8 cellular contexts compared by ENCODE assay signal in the genomic region with DNA sequence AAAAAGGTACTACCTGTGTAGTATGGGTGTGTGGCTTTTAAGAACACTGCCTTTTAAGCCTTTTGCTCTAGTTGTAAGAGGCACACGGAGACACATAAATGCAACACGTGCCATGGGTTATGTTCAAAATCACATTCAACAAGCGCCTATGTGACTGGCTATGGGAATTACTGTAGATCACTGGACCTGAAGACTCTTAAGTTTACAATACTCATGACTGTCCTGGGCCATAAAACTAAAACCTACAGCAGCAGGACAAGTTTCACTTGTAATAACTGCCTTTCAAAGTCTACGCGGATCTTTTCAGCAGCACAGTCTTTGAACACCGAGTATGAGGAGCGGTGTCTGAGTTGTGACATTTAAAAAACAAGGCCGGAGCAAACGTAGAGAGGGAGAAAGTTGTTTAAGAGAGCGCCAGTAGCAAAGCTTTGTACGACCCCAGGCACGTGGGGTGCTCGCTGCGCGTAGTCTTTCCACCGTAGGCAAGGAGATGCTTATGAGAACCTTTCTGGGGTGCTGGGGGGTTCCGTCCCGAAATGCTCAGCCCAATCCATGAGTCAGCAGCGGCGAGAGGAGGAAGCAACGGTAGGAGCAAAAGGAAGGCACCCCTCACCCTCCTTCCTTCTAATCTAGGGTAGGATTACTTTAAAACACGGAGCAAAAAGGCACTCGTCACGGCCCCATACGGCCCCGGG. TPM values are rescaled to one million over a fixed set of nuclear protein-coding genes. Genes with fewer than 3 reads are reported as not detected.
DNase-seq lines count a peak whose midpoint lies in the region; ATAC-seq, FAIRE-seq and TF ChIP-seq lines count a peak whose summit lies in the region.

No MANE protein-coding gene starts in this region.

- H3K9me1 ChIP-seq in endothelial cell of umbilical vein (replicated peaks; ENCODE audit: control insufficient read depth, extremely low read depth, insufficient read depth, low read length), result no peaks in the 10 kb centered on the region

- peaks cover 76% of the 10 kb centered on the region for H3K79me2 ChIP-seq in endothelial cell of umbilical vein (ENCODE audit: control insufficient read depth, insufficient read depth, low read length)

- no peaks in the 10 kb centered on the region for H3K9me3 Mint-ChIP-seq in activated CD4-positive, alpha-beta T cell treated with anti-CD3 and anti-CD28 coated beads, Interleukin-2, amount 10 ng/mL, durations not matched to agents 24 days and 14 days
- no peaks in the 10 kb centered on the region for H3K9me3 Mint-ChIP-seq in naive thymus-derived CD8-positive, alpha-beta T cell

- BruUV-seq in endothelial cell of umbilical vein (replicated peaks; lab: Mats Ljungman, UMichigan), result TSS peak; percentile 46

- dilution Hi-C loops in endothelial cell of umbilical vein (cut with MboI; ENCODE audit: extremely low pct_ligation_motif_present, low sequenced_read_pairs), result no loop called here

- H3K4me2 ChIP-seq in endothelial cell of umbilical vein (ENCODE audit: insufficient read depth, low read length), result peak overlapping the region; percentile 96

- H3K36me3 ChIP-seq in endothelial cell of umbilical vein (ENCODE audit: control insufficient read depth in 2 of 2, extremely low read depth in 1 of 2, insufficient read depth in 2 of 2, low read length in 2 of 2) (peaks cover 5 to 13% of the 10 kb centered on the region in 2 experiments), thoracic aorta (peaks cover 5% of the 10 kb centered on the region)

- H4K20me1 ChIP-seq in endothelial cell of umbilical vein (replicated peaks; ENCODE audit: control insufficient read depth, extremely low read depth, insufficient read depth, low read length), result no peaks in the 10 kb centered on the region

- no peak for TF ChIP-seq EP300 in Ishikawa (IDR thresholded peaks at IDR 0.05; ENCODE audit: borderline replicate concordance)

- no peak for FAIRE-seq in endothelial cell of umbilical vein (lab: Jason Lieb, UNC)

- TF ChIP-seq CTCF in endothelial cell of umbilical vein (IDR thresholded peaks at IDR 0.05; ENCODE audit: extremely low read depth in 1 of 2, insufficient read depth in 1 of 2, low read depth in 1 of 2, low read length in 2 of 2), result no peak
- TF ChIP-seq CTCF in thoracic aorta (IDR thresholded peaks at IDR 0.05), result no peak

- POLR2A ChIA-PET in endothelial cell of umbilical vein (lab: Charles Lee), result no interaction called here
- POLR2A ChIA-PET in naive thymus-derived CD8-positive, alpha-beta T cell (lab: Charles Lee), result interaction anchor here (0.7 to 2.4 kb wide), 5 partner anchors 45 to 1670 kb away, joined by 3 to 7 read pairs (median 4); partner anchors contain the start of genes KMT2E, NAPEPLD and PMPCB

- peaks cover 50% of the 10 kb centered on the region for H3K4me1 Mint-ChIP-seq in activated CD4-positive, alpha-beta T cell treated with anti-CD3 and anti-CD28 coated beads, Interleukin-2, amount 10 ng/mL, durations not matched to agents 24 days and 14 days
- H3K4me1 Mint-ChIP-seq in naive thymus-derived CD8-positive, alpha-beta T cell, result peaks cover 22 to 79% (median 65%) of the 10 kb centered on the region in 4 donors

- in situ Hi-C loops in Caki2 (cut with HindIII; ENCODE audit: low pct_unique_long_range_greater_than_20kb, low sequenced_read_pairs), result no loop called here

- H3K36me3 Mint-ChIP-seq in activated CD4-positive, alpha-beta T cell treated with anti-CD3 and anti-CD28 coated beads, Interleukin-2, amount 10 ng/mL, durations not matched to agents 24 days and 14 days (ENCODE audit: low read depth), result peaks cover 48% of the 10 kb centered on the region
- peaks cover 0 to 35% (median 15%) of the 10 kb centered on the region in 3 donors for H3K36me3 Mint-ChIP-seq in naive thymus-derived CD8-positive, alpha-beta T cell

- CTCF ChIA-PET in endothelial cell of umbilical vein (lab: Charles Lee), result no interaction called here

- TF ChIP-seq POLR2A in endothelial cell of umbilical vein (IDR thresholded peaks at IDR 0.05; ENCODE audit: low read depth, low read length), result no peak

- H3K27ac Mint-ChIP-seq in activated CD4-positive, alpha-beta T cell treated with anti-CD3 and anti-CD28 coated beads, Interleukin-2, amount 10 ng/mL, durations not matched to agents 24 days and 14 days, result peak overlapping the region; percentile 99
- H3K27ac Mint-ChIP-seq in naive thymus-derived CD8-positive, alpha-beta T cell, result peak overlapping the region; percentile 92 to 99 (median 98)

- H3K4me3 Mint-ChIP-seq in activated CD4-positive, alpha-beta T cell treated with anti-CD3 and anti-CD28 coated beads, Interleukin-2, amount 10 ng/mL, durations not matched to agents 24 days and 14 days, result peak overlapping the region; percentile 100
- H3K4me3 Mint-ChIP-seq in naive thymus-derived CD8-positive, alpha-beta T cell, result peak overlapping the region; percentile 98 to 100 (median 99)

- no peak for TF ChIP-seq RAD21 in Ishikawa (IDR thresholded peaks at IDR 0.05; ENCODE audit: low read depth)

- H3K4me3 ChIP-seq in endothelial cell of umbilical vein (replicated peaks in 1 of 3; ENCODE audit: insufficient read depth in 1 of 3, low read depth in 1 of 3, low read length in 3 of 3) (peak overlapping the region; percentile 91 to 99 (median 94)), thoracic aorta (peak overlapping the region; percentile 96)

- ATAC-seq in GM19467 (IDR thresholded peaks at IDR 0.05; ENCODE audit: unreplicated experiment) (peak; percentile 2), thoracic aorta (ENCODE audit: insufficient number of reproducible peaks, low FRiP score, low read depth) (peak; percentile 16)
- peak; percentile 33 to 40 for ATAC-seq in naive thymus-derived CD8-positive, alpha-beta T cell

- peak overlapping the region; percentile 82 for H3K9ac ChIP-seq in endothelial cell of umbilical vein (replicated peaks; ENCODE audit: extremely low read depth, insufficient read depth, low read length)

- no peaks in the 10 kb centered on the region for H3K27me3 Mint-ChIP-seq in activated CD4-positive, alpha-beta T cell treated with anti-CD3 and anti-CD28 coated beads, Interleukin-2, amount 10 ng/mL, durations not matched to agents 24 days and 14 days
- H3K27me3 Mint-ChIP-seq in naive thymus-derived CD8-positive, alpha-beta T cell, result no peaks in the 10 kb centered on the region

- H3K4me1 ChIP-seq in endothelial cell of umbilical vein (ENCODE audit: control insufficient read depth, extremely low read depth, insufficient read depth, low read length), result peaks cover 24% of the 10 kb centered on the region
- peaks cover 22 to 23% of the 10 kb centered on the region in 2 donors for H3K4me1 ChIP-seq in thoracic aorta (ENCODE audit: control insufficient read depth in 1 of 2, low read depth in 2 of 2)

- H3K9me3 ChIP-seq in endothelial cell of umbilical vein (replicated peaks; ENCODE audit: control insufficient read depth, insufficient read depth, low read length), result no peaks in the 10 kb centered on the region
- no peaks in the 10 kb centered on the region for H3K9me3 ChIP-seq in thoracic aorta

- H3K27ac ChIP-seq in endothelial cell of umbilical vein (ENCODE audit: insufficient read depth, low read depth, low read length) (peak overlapping the region; percentile 85), thoracic aorta (peak overlapping the region; percentile 81 to 85)

- peak overlapping the region; percentile 92 for H2AFZ ChIP-seq in endothelial cell of umbilical vein (ENCODE audit: low read depth, low read length)

- intact Hi-C loops in activated CD4-positive, alpha-beta T cell treated with anti-CD3 and anti-CD28 coated beads, Interleukin-2, amount 10 ng/mL, durations not matched to agents 24 days and 14 days (cut with micrococcal nuclease), result loop anchor here (1.0 to 10.0 kb wide), 5 partner anchors 47 to 1671 kb away; partner anchors contain the start of genes ARMC10, FBXL13, KMT2E and PMPCB
- intact Hi-C loops in endothelial cell of umbilical vein (cut with micrococcal nuclease), result loop anchor here (1.0 to 5.0 kb wide), 5 partner anchors 8 to 1669 kb away; partner anchors contain the start of genes ARMC10, FAM185A, FBXL13 and PMPCB

- H3K27me3 ChIP-seq in endothelial cell of umbilical vein (ENCODE audit: control insufficient read depth in 2 of 2, insufficient read depth in 2 of 2, low read length in 2 of 2) (no peaks in the 10 kb centered on the region), thoracic aorta (replicated peaks; ENCODE audit: insufficient read depth) (no peaks in the 10 kb centered on the region)

- DNase-seq in Caki2 (ENCODE audit: low read depth) (peak; percentile 19), endothelial cell of umbilical vein (ENCODE audit: low read depth, low spot score) (peak; percentile 64), thoracic aorta (ENCODE audit: low spot score) (no peak), ecto neural progenitor cell (ENCODE audit: low spot score) (no peak)
- DNase-seq in activated CD4-positive, alpha-beta T cell treated with anti-CD3 and anti-CD28 coated beads, Interleukin-2, amount 10 ng/mL, durations not matched to agents 24 days and 14 days, result peak; percentile 79
- peak in 7 of 10 donors; percentile 4 to 32 (median 17) for DNase-seq in naive thymus-derived CD8-positive, alpha-beta T cell

RNA-seq across cellular contexts. Expression of gene DNAJC2, which starts 0.7 kb away (rescaled TPM):
- 17.0 and 17.8 TPM in 2 replicates for total RNA-seq in Caki2 (2014; rRNA removed; shearing (Covaris generic); ENCODE audit: low replicate concordance)
- total RNA-seq in activated CD4-positive, alpha-beta T cell treated with anti-CD3 and anti-CD28 coated beads, Interleukin-2, amount 10 ng/mL, durations not matched to agents 24 days and 14 days, result 67.1 and 68.7 TPM in 2 replicates
- total RNA-seq in endothelial cell of umbilical vein, result 33.3 and 36.3 TPM in 2 replicates
- polyA plus RNA-seq in endothelial cell of umbilical vein, result 6.1 and 8.4 TPM in 2 replicates
- 14.1 and 15.1 TPM in 2 replicates for polyA plus RNA-seq in endothelial cell of umbilical vein (2011; cell fraction: cytosol; rRNA removed)
- 65.8 and 89.2 TPM in 2 replicates for polyA plus RNA-seq in endothelial cell of umbilical vein (2011; cell fraction: nucleus; rRNA removed)
- polyA plus RNA-seq in endothelial cell of umbilical vein (2012), result 23.7 and 34.1 TPM in 2 replicates
- 3.7 and 5.0 TPM in 2 replicates for polyA minus RNA-seq in endothelial cell of umbilical vein
- polyA minus RNA-seq in endothelial cell of umbilical vein (2011; cell fraction: cytosol; rRNA and poly(A)+ RNA removed), result 4.9 TPM
- 17.5 and 18.8 TPM in 2 replicates for polyA minus RNA-seq in endothelial cell of umbilical vein (2011; cell fraction: nucleus; rRNA and poly(A)+ RNA removed)
- 10 to 100 TPM; 42.7 to 43.2 TPM for total RNA-seq in naive thymus-derived CD8-positive, alpha-beta T cell
- polyA plus RNA-seq in naive thymus-derived CD8-positive, alpha-beta T cell, result 10 to 100 TPM; 14.8 to 28.0 (median 21.8) TPM
- 10 to 100 TPM; 20.3 to 41.3 TPM for total RNA-seq in thoracic aorta

RNA-seq across cellular contexts. Expression of gene PSMC2, which starts 3.5 kb away (rescaled TPM):
- total RNA-seq in Caki2 (2014; rRNA removed; shearing (Covaris generic); ENCODE audit: low replicate concordance), result 219 and 263 TPM in 2 replicates
- total RNA-seq in activated CD4-positive, alpha-beta T cell treated with anti-CD3 and anti-CD28 coated beads, Interleukin-2, amount 10 ng/mL, durations not matched to agents 24 days and 14 days, result 227 and 229 TPM in 2 replicates
- 137 and 147 TPM in 2 replicates for total RNA-seq in endothelial cell of umbilical vein
- 80.2 and 109 TPM in 2 replicates for polyA plus RNA-seq in endothelial cell of umbilical vein
- polyA plus RNA-seq in endothelial cell of umbilical vein (2011; cell fraction: cytosol; rRNA removed), result 154 and 158 TPM in 2 replicates
- 140 and 158 TPM in 2 replicates for polyA plus RNA-seq in endothelial cell of umbilical vein (2011; cell fraction: nucleus; rRNA removed)
- 147 and 245 TPM in 2 replicates for polyA plus RNA-seq in endothelial cell of umbilical vein (2012)
- 79.0 and 89.8 TPM in 2 replicates for polyA minus RNA-seq in endothelial cell of umbilical vein
- polyA minus RNA-seq in endothelial cell of umbilical vein (2011; cell fraction: cytosol; rRNA and poly(A)+ RNA removed), result 55.4 TPM
- 27.0 and 40.6 TPM in 2 replicates for polyA minus RNA-seq in endothelial cell of umbilical vein (2011; cell fraction: nucleus; rRNA and poly(A)+ RNA removed)
- total RNA-seq in naive thymus-derived CD8-positive, alpha-beta T cell, result 10 to 100 TPM; 68.8 to 73.5 TPM
- 10 to 100 TPM; 90.3 to 95.5 (median 94.2) TPM for polyA plus RNA-seq in naive thymus-derived CD8-positive, alpha-beta T cell
- total RNA-seq in thoracic aorta, result 10 to 100 TPM; 82.3 to 85.8 TPM

RNA-seq across cellular contexts. Expression of gene PMPCB, which starts 46.7 kb away (rescaled TPM):
- 89.3 and 92.5 TPM in 2 replicates for total RNA-seq in Caki2 (2014; rRNA removed; shearing (Covaris generic); ENCODE audit: low replicate concordance)
- 73.1 and 75.9 TPM in 2 replicates for total RNA-seq in activated CD4-positive, alpha-beta T cell treated with anti-CD3 and anti-CD28 coated beads, Interleukin-2, amount 10 ng/mL, durations not matched to agents 24 days and 14 days
- total RNA-seq in endothelial cell of umbilical vein (36.8 and 39.7 TPM in 2 replicates), thoracic aorta (10 to 100 TPM; 37.8 to 42.0 TPM)
- polyA plus RNA-seq in endothelial cell of umbilical vein, result 25.3 and 30.0 TPM in 2 replicates
- polyA plus RNA-seq in endothelial cell of umbilical vein (2011; cell fraction: cytosol; rRNA removed), result 39.8 and 42.1 TPM in 2 replicates
- 67.1 and 83.8 TPM in 2 replicates for polyA plus RNA-seq in endothelial cell of umbilical vein (2011; cell fraction: nucleus; rRNA removed)
- polyA plus RNA-seq in endothelial cell of umbilical vein (2012), result 32.9 and 45.8 TPM in 2 replicates
- 25.0 and 32.5 TPM in 2 replicates for polyA minus RNA-seq in endothelial cell of umbilical vein
- polyA minus RNA-seq in endothelial cell of umbilical vein (2011; cell fraction: cytosol; rRNA and poly(A)+ RNA removed), result 32.1 TPM
- polyA minus RNA-seq in endothelial cell of umbilical vein (2011; cell fraction: nucleus; rRNA and poly(A)+ RNA removed), result 18.7 and 22.8 TPM in 2 replicates
- 10 to 100 TPM; 80.0 to 89.0 TPM for total RNA-seq in naive thymus-derived CD8-positive, alpha-beta T cell
- 10 to 100 TPM; 75.0 to 80.6 (median 75.5) TPM for polyA plus RNA-seq in naive thymus-derived CD8-positive, alpha-beta T cell

Comparison
In these comparisons a context has a peak if more than half of its experiments do, and no peak if none do; other contexts are left out.
1. DNase-seq: peak in Caki2 (single experiment), activated CD4-positive, alpha-beta T cell treated with anti-CD3 and anti-CD28 coated beads, Interleukin-2, amount 10 ng/mL, durations not matched to agents 24 days and 14 days (single experiment), endothelial cell of umbilical vein (single experiment) and naive thymus-derived CD8-positive, alpha-beta T cell (7 of 10); none in thoracic aorta (single experiment) and ecto neural progenitor cell (single experiment).
2. Peak in every context shown above with its lines, with median percentiles within 50 percentile points of each other: ATAC-seq.